In the genomic region with DNA sequence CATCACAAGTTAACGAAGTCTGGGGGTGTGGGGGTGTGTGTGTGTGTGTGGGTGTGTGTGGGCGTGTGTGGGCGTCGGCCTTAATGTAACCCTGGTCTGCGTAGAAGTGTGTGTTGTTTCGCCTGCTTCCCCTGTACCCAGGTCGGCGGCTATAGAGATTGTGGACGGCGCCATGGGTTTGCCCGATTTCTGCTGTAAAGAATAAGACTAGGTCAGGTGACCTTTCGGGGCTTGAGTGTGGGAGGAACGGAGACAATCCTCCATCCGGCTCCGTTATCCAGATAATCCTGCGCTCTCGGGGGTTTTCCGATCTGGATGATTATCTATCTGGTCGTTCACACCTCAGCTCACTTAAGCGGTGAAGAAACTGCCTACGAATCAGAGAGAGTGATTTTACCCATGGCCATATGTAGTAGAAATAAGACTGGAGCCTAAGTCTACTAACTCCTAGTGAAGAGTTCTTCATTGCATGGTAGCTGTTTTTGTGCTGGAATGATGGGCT, we compare ENCODE assay signal across 8 cellular contexts. TPM values are rescaled to one million over a fixed set of nuclear protein-coding genes. Genes with fewer than 3 reads are reported as not detected.
DNase-seq lines count a peak whose midpoint lies in the region; ATAC-seq and TF ChIP-seq lines count a peak whose summit lies in the region.

No MANE protein-coding gene starts in this region.

- intact Hi-C loops in Right ventricle myocardium superior (cut with DNase I): no loop called here
- intact Hi-C loops in posterior cingulate gyrus (cut with DNase I): loop anchor here (2.0 to 10.0 kb wide), 2 partner anchors 50 to 102 kb away; a partner anchor contains a TSS
- intact Hi-C loops in uterus (cut with DNase I; ENCODE audit: low total_unique reads): no loop called here

- H3K36me3 ChIP-seq in uterus: no peaks in the 10 kb centered on the region

- no peaks in the 10 kb centered on the region for H3K9me3 ChIP-seq in uterus

- no peak for TF ChIP-seq POLR2A in uterus (IDR thresholded peaks at IDR 0.05)

- TF ChIP-seq CTCF in uterus (IDR thresholded peaks at IDR 0.05): no peak

- ATAC-seq in HG02870 (IDR thresholded peaks at IDR 0.05; ENCODE audit: unreplicated experiment) (peak; percentile 12), Right ventricle myocardium superior (ENCODE audit: poor library complexity) (peak; percentile 14)

- no peaks in the 10 kb centered on the region for H3K4me1 ChIP-seq in uterus

- peak overlapping the region; percentile 71 to 78 for H3K4me3 ChIP-seq in uterus

- H3K27me3 ChIP-seq in uterus: no peaks in the 10 kb centered on the region

- DNase-seq in NCI-H748 (lab: John Stamatoyannopoulos, UW; ENCODE audit: unreplicated experiment) (peak; percentile 46), NCI-H748 treated with DMSO at 0.1 percent for 48 hours (lab: John Stamatoyannopoulos, UW) (no peak), NOMO-1 treated with DMSO at 0.1 percent for 48 hours (lab: John Stamatoyannopoulos, UW; ENCODE audit: unreplicated experiment) (peak; percentile 41), activated gamma-delta T cell (lab: John Stamatoyannopoulos, UW) (peak; percentile 13), Right ventricle myocardium superior (peak; percentile 55), posterior cingulate gyrus (peak in 6 of 10 donors; percentile 12 to 87 (median 28)), uterus (no peak)

- peak overlapping the region; percentile 90 to 97 for H3K27ac ChIP-seq in uterus

RNA-seq across cellular contexts. Expression of a gene that starts 0.5 kb away (rescaled TPM):
- 1,664 TPM for total RNA-seq in Right ventricle myocardium superior
- total RNA-seq in uterus: 100 to 1,000 TPM in 2 of 4 donors, 10 to 100 TPM in 2; 45.3 to 126 (median 82.5) TPM

RNA-seq across cellular contexts. Expression of a gene that starts 0.8 kb away (rescaled TPM):
- total RNA-seq in Right ventricle myocardium superior (766 TPM), uterus (100 to 1,000 TPM in 2 of 4 donors, 10 to 100 TPM in 2; 93.8 to 151 (median 110) TPM)

Comparison
In these comparisons a context has a peak if more than half of its experiments do, and no peak if none do; other contexts are left out.
1. DNase-seq: peak in NCI-H748 (single experiment), NOMO-1 treated with DMSO at 0.1 percent for 48 hours (single experiment), activated gamma-delta T cell (single experiment), Right ventricle myocardium superior (single experiment) and posterior cingulate gyrus (6 of 10); none in NCI-H748 treated with DMSO at 0.1 percent for 48 hours (single experiment) and uterus (0 of 2).
2. RNA of a gene that starts 0.5 kb away (total RNA-seq): 1,664 TPM in Right ventricle myocardium superior (single experiment); 45.3 to 126 TPM in uterus; every median in the first group is over 10 times any median in the second.